19 cellular contexts compared by ENCODE assay signal in the genomic region with DNA sequence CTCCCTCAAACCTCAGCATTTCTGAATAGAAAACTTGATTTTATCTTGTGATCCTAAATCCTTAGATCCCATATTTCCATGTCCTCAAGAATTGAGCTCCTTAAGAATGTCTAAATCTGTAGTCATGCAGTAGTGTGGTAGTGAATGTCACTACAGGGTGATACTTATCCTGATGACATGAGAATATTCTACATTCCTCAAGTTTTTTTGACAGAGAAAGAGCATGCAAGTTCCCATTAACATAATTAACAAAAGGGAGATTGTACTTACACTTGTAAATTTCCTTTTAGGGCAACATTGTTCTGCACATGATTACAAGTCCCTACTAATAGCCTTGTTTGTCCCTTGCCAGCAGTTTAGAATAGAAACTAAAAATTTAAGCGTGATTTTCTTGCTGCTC.
A peak's percentile ranks its signal among the peaks of the same experiment; 100 is the strongest.
DNase-seq lines count a peak whose midpoint lies in the region; ATAC-seq and TF ChIP-seq lines count a peak whose summit lies in the region.
"Had no signal": no experiment of that assay in that cellular context is flagged by ENCODE, and none has a peak within 500 bp of the region (broad histone marks: within the 10 kb centered on the region; RNA-seq: fewer than 3 reads in every experiment).

No MANE protein-coding gene starts in this region.

- H3K4me1 Mint-ChIP-seq in WTC11: peaks cover 6% of the 10 kb centered on the region; the same call in 1 of the 2 replicates
- H3K4me1 Mint-ChIP-seq in T-helper 17 cell: no peaks in the 10 kb centered on the region
- no peaks in the 10 kb centered on the region for H3K4me1 Mint-ChIP-seq in endothelial cell (ENCODE audit: unreplicated experiment)

- no peak overlapping the region for H3K4me2 ChIP-seq in mammary epithelial cell (ENCODE audit: insufficient read depth, low read depth, low read length)
- H3K4me2 ChIP-seq: A549 had no signal

- H3K36me3 ChIP-seq in mammary epithelial cell (ENCODE audit: insufficient read depth, low read length): no peaks in the 10 kb centered on the region

- H3K4me1 ChIP-seq in mammary epithelial cell (ENCODE audit: insufficient read depth, low read length): peaks cover 5% of the 10 kb centered on the region
- H3K4me1 ChIP-seq: A549 had no signal

- no peak overlapping the region for H3K4me3 ChIP-seq in mammary epithelial cell (replicated peaks in 1 of 3; ENCODE audit: insufficient read depth in 1 of 3, low read depth in 2 of 3, low read length in 3 of 3)
- H3K4me3 ChIP-seq: A549, K562 had no signal

- no peak overlapping the region for H3K9ac ChIP-seq in mammary epithelial cell (ENCODE audit: insufficient read depth, low read length)

- H3K4me3 Mint-ChIP-seq in WTC11 (no peak overlapping the region), T-helper 17 cell (no peak overlapping the region), endothelial cell (ENCODE audit: unreplicated experiment) (no peak overlapping the region)
- H3K4me3 Mint-ChIP-seq: CD4-positive, alpha-beta T cell; H9 had no signal

- H4K20me1 ChIP-seq in mammary epithelial cell (ENCODE audit: insufficient read depth, low read length): no peaks in the 10 kb centered on the region

- no peak overlapping the region for H3K27ac ChIP-seq in mammary epithelial cell (ENCODE audit: insufficient read depth, low read depth, low read length)
- H3K27ac ChIP-seq: 22Rv1, A549, C4-2B had no signal

- dilution Hi-C loops in mammary epithelial cell (cut with HindIII; ENCODE audit: low sequenced_read_pairs): no loop called here

- H3K9me3 Mint-ChIP-seq in WTC11: peaks cover 33% of the 10 kb centered on the region
- H3K9me3 Mint-ChIP-seq in endothelial cell (ENCODE audit: unreplicated experiment): peaks cover 7% of the 10 kb centered on the region

- TF ChIP-seq CTCF in WTC11 (IDR thresholded peaks at IDR 0.05) (no peak), mammary epithelial cell (conservative IDR thresholded peaks at IDR 0.05 in 1 of 2, IDR thresholded peaks at IDR 0.05 in 1 of 2; ENCODE audit: extremely low read depth in 1 of 2, insufficient read depth in 1 of 2, low read depth in 1 of 2, low read length in 2 of 2) (no peak), endothelial cell (IDR thresholded peaks at IDR 0.05; ENCODE audit: unreplicated experiment) (no peak)

- H3K36me3 Mint-ChIP-seq in WTC11 (peaks cover 30% of the 10 kb centered on the region), T-helper 17 cell (ENCODE audit: low read depth) (no peaks in the 10 kb centered on the region), endothelial cell (ENCODE audit: low read depth, unreplicated experiment) (peaks cover 5% of the 10 kb centered on the region)

- H3K27ac Mint-ChIP-seq in WTC11 (no peak overlapping the region), T-helper 17 cell (no peak overlapping the region), endothelial cell (ENCODE audit: unreplicated experiment) (no peak overlapping the region)
- H3K27ac Mint-ChIP-seq: CD4-positive, alpha-beta T cell had no signal

- no peaks in the 10 kb centered on the region for H3K27me3 ChIP-seq in mammary epithelial cell (ENCODE audit: insufficient read depth, low read length)

- POLR2A ChIA-PET in WTC11 (lab: Charles Lee): no interaction called here

- H3K9me3 ChIP-seq in mammary epithelial cell (replicated peaks; ENCODE audit: insufficient read depth, low read length) (no peaks in the 10 kb centered on the region), T-helper 17 cell (ENCODE audit: control insufficient read depth, low read length, poor library complexity, severe bottlenecking) (no peaks in the 10 kb centered on the region)
- H3K9me3 ChIP-seq: A549 had no signal

- DNase-seq in COLO829 (ENCODE audit: low spot score): peak; percentile 13
- DNase-seq in WTC11 (ENCODE audit: low spot score): no peak
- peak; percentile 28 for DNase-seq in globus pallidus (ENCODE audit: low spot score)
- peak; percentile 69 for DNase-seq in pons (ENCODE audit: low spot score)
- DNase-seq in activated CD8-positive, alpha-beta memory T cell treated with anti-CD3 and anti-CD28 coated beads, Interleukin-2, amount 50 U/mL, for 4 hours: no peak
- DNase-seq in mammary epithelial cell: no peak
- no peak for DNase-seq in T-helper 17 cell
- DNase-seq in endothelial cell (ENCODE audit: low spot score): no peak
- DNase-seq: AML-193; CD4-positive, alpha-beta T cell; DMS153; DMS79 treated with DMSO at 0.1 percent for 48 hours; GOT3; H9; IMR-90 had no signal

- ATAC-seq in WTC11 (peak; percentile 44; the same call in 1 of the 2 replicates), T-helper 17 cell (no peak)
- ATAC-seq: A549, K562 had no signal

- in situ Hi-C loops in mammary epithelial cell (cut with MboI; ENCODE audit: low sequenced_read_pairs in 2 of 2): loop anchor here (5.0 to 25.0 kb wide), 2 partner anchors 198 to 203 kb away; no protein-coding TSS in a partner anchor

- no peaks in the 10 kb centered on the region for H3K79me2 ChIP-seq in mammary epithelial cell (ENCODE audit: insufficient read depth, low read length)

- BruUV-seq in mammary epithelial cell (replicated peaks; lab: Mats Ljungman, UMichigan): no TSS peak

- WGBS in mammary epithelial cell (ENCODE audit: low coverage, missing lambda C conversion rate): 50% methylated on average over 1 of the region's 1 CpG

- CTCF ChIA-PET in WTC11 (lab: Charles Lee): no interaction called here
- CTCF ChIA-PET in mammary epithelial cell (lab: Charles Lee; ENCODE audit: low non-redundant PET): no interaction called here

- H3K27me3 Mint-ChIP-seq in WTC11 (ENCODE audit: low read depth) (no peaks in the 10 kb centered on the region), T-helper 17 cell (no peaks in the 10 kb centered on the region), endothelial cell (ENCODE audit: unreplicated experiment) (peaks cover 2% of the 10 kb centered on the region)
- H3K27me3 Mint-ChIP-seq: CD4-positive, alpha-beta T cell had no signal

- intact Hi-C loops in mammary epithelial cell (cut with micrococcal nuclease): no loop called here

- H2AFZ ChIP-seq in mammary epithelial cell (ENCODE audit: low read depth, low read length): no peak overlapping the region

TF ChIP-seq in WTC11, 78 proteins besides CTCF, POLR2A, EP300 and RAD21:
- TF ChIP-seq SOX15 (CRISPR knock-in tag; IDR thresholded peaks at IDR 0.05): no peak
- TF ChIP-seq KAT7 (CRISPR knock-in tag; IDR thresholded peaks at IDR 0.05; ENCODE audit: borderline replicate concordance): no peak
- TF ChIP-seq, protein P1, sequence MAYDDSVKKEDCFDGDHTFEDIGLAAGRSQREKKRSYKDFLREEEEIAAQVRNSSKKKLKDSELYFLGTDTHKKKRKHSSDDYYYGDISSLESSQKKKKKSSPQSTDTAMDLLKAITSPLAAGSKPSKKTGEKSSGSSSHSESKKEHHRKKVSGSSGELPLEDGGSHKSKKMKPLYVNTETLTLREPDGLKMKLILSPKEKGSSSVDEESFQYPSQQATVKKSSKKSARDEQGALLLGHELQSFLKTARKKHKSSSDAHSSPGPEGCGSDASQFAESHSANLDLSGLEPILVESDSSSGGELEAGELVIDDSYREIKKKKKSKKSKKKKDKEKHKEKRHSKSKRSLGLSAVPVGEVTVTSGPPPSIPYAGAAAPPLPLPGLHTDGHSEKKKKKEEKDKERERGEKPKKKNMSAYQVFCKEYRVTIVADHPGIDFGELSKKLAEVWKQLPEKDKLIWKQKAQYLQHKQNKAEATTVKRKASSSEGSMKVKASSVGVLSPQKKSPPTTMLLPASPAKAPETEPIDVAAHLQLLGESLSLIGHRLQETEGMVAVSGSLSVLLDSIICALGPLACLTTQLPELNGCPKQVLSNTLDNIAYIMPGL (CRISPR knock-in tag; IDR thresholded peaks at IDR 0.05): no peak
- TF ChIP-seq, protein P2, sequence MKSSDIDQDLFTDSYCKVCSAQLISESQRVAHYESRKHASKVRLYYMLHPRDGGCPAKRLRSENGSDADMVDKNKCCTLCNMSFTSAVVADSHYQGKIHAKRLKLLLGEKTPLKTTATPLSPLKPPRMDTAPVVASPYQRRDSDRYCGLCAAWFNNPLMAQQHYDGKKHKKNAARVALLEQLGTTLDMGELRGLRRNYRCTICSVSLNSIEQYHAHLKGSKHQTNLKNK (CRISPR knock-in tag; IDR thresholded peaks at IDR 0.05): no peak
- no peak for TF ChIP-seq ATF1 (CRISPR knock-in tag; IDR thresholded peaks at IDR 0.05)
- no peak for TF ChIP-seq ZNF219 (CRISPR knock-in tag; IDR thresholded peaks at IDR 0.05; ENCODE audit: borderline replicate concordance)
- TF ChIP-seq GTF2I (CRISPR knock-in tag; conservative IDR thresholded peaks at IDR 0.05): no peak

Comparison
In these comparisons a context has a peak if more than half of its experiments do, and no peak if none do; other contexts are left out.
1. DNase-seq: peak in COLO829 (single experiment), globus pallidus (single experiment) and pons (single experiment); none in WTC11 (single experiment), activated CD8-positive, alpha-beta memory T cell treated with anti-CD3 and anti-CD28 coated beads, Interleukin-2, amount 50 U/mL, for 4 hours (single experiment), mammary epithelial cell (single experiment), T-helper 17 cell (0 of 3) and endothelial cell (single experiment).